ENCODE assay signal across 16 cellular contexts in the genomic region with DNA sequence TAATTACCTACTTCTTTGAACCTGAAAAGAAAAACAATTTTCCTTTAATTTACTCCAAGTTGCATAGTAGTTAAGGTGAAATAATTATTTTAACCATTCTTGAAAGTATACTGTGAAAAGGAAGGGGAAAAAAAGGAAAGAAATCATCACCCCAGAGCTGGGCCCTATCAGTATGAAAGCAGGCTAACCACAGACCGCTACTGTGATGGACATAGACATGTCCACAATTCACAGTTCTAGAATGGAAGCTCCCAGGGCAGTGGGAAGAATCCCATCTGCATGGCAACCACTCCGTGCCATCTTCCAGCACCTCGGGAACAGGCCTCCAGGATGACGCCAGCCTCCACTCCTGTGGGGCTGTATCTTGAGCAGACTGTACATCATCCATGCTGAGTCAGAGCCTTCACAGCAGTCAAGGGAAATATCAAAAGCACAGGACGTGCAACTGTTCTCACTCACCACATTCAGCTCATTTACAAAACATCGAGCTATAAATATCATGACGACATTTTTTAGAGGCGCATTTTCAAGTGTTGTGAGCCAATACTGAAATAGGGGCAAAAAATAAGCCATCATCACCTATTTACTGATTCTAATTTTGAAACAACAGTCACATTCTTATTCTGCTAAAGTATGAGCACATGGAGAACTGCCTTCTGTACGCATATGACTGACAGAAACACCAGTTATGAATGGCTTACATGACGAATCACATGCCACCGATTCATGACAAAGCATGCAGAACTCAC.
DNase-seq lines count a peak whose midpoint lies in the region; ATAC-seq and TF ChIP-seq lines count a peak whose summit lies in the region.
"Had no signal": no experiment of that assay in that cellular context is flagged by ENCODE, and none has a peak within 500 bp of the region (broad histone marks: within the 10 kb centered on the region; RNA-seq: fewer than 3 reads in every experiment).

No MANE protein-coding gene starts in this region.

- intact Hi-C loops in Right ventricle myocardium inferior (cut with DNase I) = no loop called here
- intact Hi-C loops in cardiac septum (cut with DNase I) = no loop called here

- DNase-seq in Right ventricle myocardium inferior (ENCODE audit: missing footprints) (no peak), cardiac septum (ENCODE audit: low spot score) (no peak), brain pericyte (ENCODE audit: low read depth, low spot score) (peak; percentile 95), inferior parietal cortex (ENCODE audit: extremely low spot score) (peak; percentile 59), thoracic aorta (ENCODE audit: low spot score) (no peak), NCI-H446 (lab: John Stamatoyannopoulos, UW) (no peak), T-cell (no peak)
- DNase-seq: colonic mucosa, NCI-H1092 treated with DMSO at 0.1 percent for 48 hours, NCI-H510A treated with DMSO at 0.1 percent for 48 hours, retina, upper lobe of left lung had no signal

- no peaks in the 10 kb centered on the region for H3K4me1 ChIP-seq in thoracic aorta (ENCODE audit: control insufficient read depth in 1 of 2, low read depth in 2 of 2)
- H3K4me1 ChIP-seq: colonic mucosa, upper lobe of left lung had no signal

- peaks cover 0 to 18% (median 3%) of the 10 kb centered on the region in 3 donors for H3K4me1 Mint-ChIP-seq in T-cell
- H3K4me1 Mint-ChIP-seq: memory B cell had no signal

- H3K27ac ChIP-seq in thoracic aorta = peak overlapping the region in 1 of 2 donors; percentile 15
- H3K27ac ChIP-seq: colonic mucosa, gastroesophageal sphincter had no signal

- H3K9me3 Mint-ChIP-seq in T-cell = no peaks in the 10 kb centered on the region
- H3K9me3 Mint-ChIP-seq: activated T-helper 2 cell treated with anti-CD3 and anti-CD28 coated beads, Interferon-gamma antibody, Interleukin-2, Interleukin-4, amounts not matched to agents 10 μg/mL and 5 μg/mL and 100 μg/mL, durations not matched to agents 14 hours and 24 hours and 36 hours; memory B cell had no signal

- ATAC-seq in Right ventricle myocardium inferior (peak; percentile 74), thoracic aorta (ENCODE audit: insufficient number of reproducible peaks, low FRiP score, low read depth) (peak; percentile 69), T-cell (replicated peaks in 1 of 4) (no peak), GM18511 (IDR thresholded peaks at IDR 0.05; ENCODE audit: unreplicated experiment) (no peak)
- ATAC-seq: gastroesophageal sphincter had no signal

- H3K27ac Mint-ChIP-seq in T-cell = no peak overlapping the region
- H3K27ac Mint-ChIP-seq: activated T-helper 2 cell treated with anti-CD3 and anti-CD28 coated beads, Interferon-gamma antibody, Interleukin-2, Interleukin-4, amounts not matched to agents 10 μg/mL and 5 μg/mL and 100 μg/mL, durations not matched to agents 14 hours and 24 hours and 36 hours; memory B cell had no signal

- POLR2A ChIA-PET in T-cell (lab: Charles Lee) = interaction anchor here in 1 of 2 donors (0.6 kb wide), 1 partner anchor 17 kb away, joined by 3 read pairs; no protein-coding TSS in a partner anchor

- peaks cover 12% of the 10 kb centered on the region for H3K36me3 Mint-ChIP-seq in T-cell

- H3K4me3 Mint-ChIP-seq in T-cell = no peak overlapping the region
- H3K4me3 Mint-ChIP-seq: memory B cell had no signal

- H3K4me3 ChIP-seq in thoracic aorta = no peak overlapping the region
- H3K4me3 ChIP-seq: colonic mucosa, gastroesophageal sphincter, upper lobe of left lung had no signal

- H3K9me3 ChIP-seq in thoracic aorta = no peaks in the 10 kb centered on the region
- H3K9me3 ChIP-seq: colonic mucosa, gastroesophageal sphincter, upper lobe of left lung had no signal

- TF ChIP-seq CTCF in thoracic aorta (IDR thresholded peaks at IDR 0.05) = no peak

- no peaks in the 10 kb centered on the region for H3K36me3 ChIP-seq in thoracic aorta
- H3K36me3 ChIP-seq: colonic mucosa, gastroesophageal sphincter, upper lobe of left lung had no signal

- H3K27me3 ChIP-seq in thoracic aorta (replicated peaks; ENCODE audit: insufficient read depth) = no peaks in the 10 kb centered on the region
- H3K27me3 ChIP-seq: colonic mucosa, gastroesophageal sphincter, upper lobe of left lung had no signal

- CTCF ChIA-PET in T-cell (lab: Charles Lee) = interaction anchor here (0.6 to 1.1 kb wide), 2 partner anchors 27 to 57 kb away, joined by 3 read pairs; no protein-coding TSS in a partner anchor

- no peaks in the 10 kb centered on the region for H3K27me3 Mint-ChIP-seq in T-cell
- H3K27me3 Mint-ChIP-seq: memory B cell had no signal

Comparison
In these comparisons a context has a peak if more than half of its experiments do, and no peak if none do; other contexts are left out.
1. ATAC-seq: peak in Right ventricle myocardium inferior (single experiment) and thoracic aorta (single experiment); none in T-cell (0 of 4) and GM18511 (single experiment).
2. DNase-seq: peak in brain pericyte (single experiment) and inferior parietal cortex (single experiment); none in Right ventricle myocardium inferior (single experiment), cardiac septum (single experiment), thoracic aorta (single experiment), NCI-H446 (0 of 2) and T-cell (0 of 34).